ENCODE assay signal across 9 cellular contexts in genomic region chr12:6768385-6769002, GRCh38. TPM values are rescaled to one million over a fixed set of nuclear protein-coding genes. Genes with fewer than 3 reads are reported as not detected.
A peak's percentile ranks its signal among the peaks of the same experiment; 100 is the strongest.
DNase-seq lines count a peak whose midpoint lies in the region; ATAC-seq, FAIRE-seq and TF ChIP-seq lines count a peak whose summit lies in the region.
"Had no signal": no experiment of that assay in that cellular context is flagged by ENCODE, and none has a peak within 500 bp of the region (broad histone marks: within the 10 kb centered on the region; RNA-seq: fewer than 3 reads in every experiment).

No MANE protein-coding gene starts in this region.

- peaks cover 0 to 4% of the 10 kb centered on the region in 2 donors for H3K36me3 ChIP-seq in kidney (ENCODE audit: control insufficient read depth in 1 of 2, insufficient read depth in 2 of 2, low read length in 2 of 2)
- peaks cover 19% of the 10 kb centered on the region for H3K36me3 ChIP-seq in suprapubic skin

- H3K4me1 Mint-ChIP-seq in T-helper 2 cell treated with Interferon-gamma antibody and Interleukin-4, amounts not matched to agents 5 μg/mL and 100 μg/mL, for 36 hours (ENCODE audit: low read depth): peaks cover 59% of the 10 kb centered on the region
- peaks cover 54% of the 10 kb centered on the region for H3K4me1 Mint-ChIP-seq in activated naive CD8-positive, alpha-beta T cell treated with anti-CD3 and anti-CD28 coated beads, Interleukin-2, amount 10 ng/mL, durations not matched to agents 7 days and 5 days

- H3K36me3 Mint-ChIP-seq in T-helper 2 cell treated with Interferon-gamma antibody and Interleukin-4, amounts not matched to agents 5 μg/mL and 100 μg/mL, for 36 hours (ENCODE audit: low read depth): peaks cover 1% of the 10 kb centered on the region
- H3K36me3 Mint-ChIP-seq in activated naive CD8-positive, alpha-beta T cell treated with anti-CD3 and anti-CD28 coated beads, Interleukin-2, amount 10 ng/mL, durations not matched to agents 7 days and 5 days: peaks cover 9% of the 10 kb centered on the region

- H3K9me3 Mint-ChIP-seq in T-helper 2 cell treated with Interferon-gamma antibody and Interleukin-4, amounts not matched to agents 5 μg/mL and 100 μg/mL, for 36 hours: no peaks in the 10 kb centered on the region
- no peaks in the 10 kb centered on the region for H3K9me3 Mint-ChIP-seq in activated naive CD8-positive, alpha-beta T cell treated with anti-CD3 and anti-CD28 coated beads, Interleukin-2, amount 10 ng/mL, durations not matched to agents 7 days and 5 days

- DNase-seq in T-helper 2 cell treated with Interferon-gamma antibody and Interleukin-4, amounts not matched to agents 5 μg/mL and 100 μg/mL, for 36 hours (ENCODE audit: low spot score): no peak
- DNase-seq in T-helper 2 cell: no peak
- DNase-seq in activated naive CD8-positive, alpha-beta T cell treated with anti-CD3 and anti-CD28 coated beads, Interleukin-2, amount 10 ng/mL, durations not matched to agents 7 days and 5 days: no peak
- no peak for DNase-seq in kidney
- no peak for DNase-seq in suprapubic skin (ENCODE audit: low spot score in 2 of 2)
- DNase-seq in NK-92 (lab: John Stamatoyannopoulos, UW; ENCODE audit: unreplicated experiment): no peak
- no peak for DNase-seq in SKM-1 treated with dmso at 0.1 percent for 144 hours (lab: John Stamatoyannopoulos, UW; ENCODE audit: unreplicated experiment)

- H3K27ac Mint-ChIP-seq in T-helper 2 cell treated with Interferon-gamma antibody and Interleukin-4, amounts not matched to agents 5 μg/mL and 100 μg/mL, for 36 hours: peak overlapping the region; percentile 26
- no peak overlapping the region for H3K27ac Mint-ChIP-seq in activated naive CD8-positive, alpha-beta T cell treated with anti-CD3 and anti-CD28 coated beads, Interleukin-2, amount 10 ng/mL, durations not matched to agents 7 days and 5 days

- H3K4me1 ChIP-seq in kidney (ENCODE audit: control insufficient read depth in 1 of 2, insufficient read depth in 1 of 2, low read depth in 1 of 2, low read length in 2 of 2) (peaks cover 22 to 30% of the 10 kb centered on the region in 2 donors), suprapubic skin (peaks cover 77% of the 10 kb centered on the region)

- whole genome bisulfite sequencing in suprapubic skin: 19% methylated on average over 4 of the region's 7 CpGs

- peak overlapping the region; percentile 88 for H3K4me3 Mint-ChIP-seq in T-helper 2 cell treated with Interferon-gamma antibody and Interleukin-4, amounts not matched to agents 5 μg/mL and 100 μg/mL, for 36 hours
- H3K4me3 Mint-ChIP-seq in activated naive CD8-positive, alpha-beta T cell treated with anti-CD3 and anti-CD28 coated beads, Interleukin-2, amount 10 ng/mL, durations not matched to agents 7 days and 5 days: peak overlapping the region; percentile 16

- H3K27ac ChIP-seq in kidney (ENCODE audit: low read depth in 2 of 2, low read length in 2 of 2): peak overlapping the region in 1 of 2 donors; percentile 81
- no peak overlapping the region for H3K27ac ChIP-seq in suprapubic skin

- H3K9me3 ChIP-seq in kidney (ENCODE audit: control insufficient read depth in 1 of 2, low read length in 2 of 2) (no peaks in the 10 kb centered on the region), suprapubic skin (no peaks in the 10 kb centered on the region)

- TF ChIP-seq POLR2A in suprapubic skin (IDR thresholded peaks at IDR 0.05): no peak

- peak overlapping the region; percentile 65 to 91 for H3K4me3 ChIP-seq in kidney (ENCODE audit: low read length in 2 of 2)
- peak overlapping the region; percentile 79 for H3K4me3 ChIP-seq in suprapubic skin

- intact Hi-C loops in kidney (cut with DNase I): no loop called here

- ATAC-seq in activated naive CD8-positive, alpha-beta T cell treated with anti-CD3 and anti-CD28 coated beads, Interleukin-2, amount 10 ng/mL, durations not matched to agents 7 days and 5 days (ENCODE audit: low read depth): no peak
- no peak for ATAC-seq in GM21723 (IDR thresholded peaks at IDR 0.05; ENCODE audit: unreplicated experiment)

- POLR2A ChIA-PET in activated naive CD8-positive, alpha-beta T cell treated with anti-CD3 and anti-CD28 coated beads, Interleukin-2, amount 10 ng/mL, durations not matched to agents 7 days and 5 days (lab: Charles Lee): interaction anchor here (3.3 kb wide), 1 partner anchor 15 kb away, joined by 32 read pairs; the partner anchor contains the start of gene MLF2

- H3K27me3 ChIP-seq in suprapubic skin: no peaks in the 10 kb centered on the region

- peaks cover 9% of the 10 kb centered on the region for H3K27me3 Mint-ChIP-seq in T-helper 2 cell treated with Interferon-gamma antibody and Interleukin-4, amounts not matched to agents 5 μg/mL and 100 μg/mL, for 36 hours (ENCODE audit: low read depth)
- H3K27me3 Mint-ChIP-seq in activated naive CD8-positive, alpha-beta T cell treated with anti-CD3 and anti-CD28 coated beads, Interleukin-2, amount 10 ng/mL, durations not matched to agents 7 days and 5 days: peaks cover 35% of the 10 kb centered on the region

- TF ChIP-seq CTCF in kidney (IDR thresholded peaks at IDR 0.05; ENCODE audit: borderline replicate concordance, extremely low read depth, insufficient read depth) (no peak), suprapubic skin (IDR thresholded peaks at IDR 0.05) (no peak)

- peak overlapping the region; percentile 46 to 63 for H3K9ac ChIP-seq in kidney (ENCODE audit: low read length in 2 of 2)

- no peak for TF ChIP-seq EP300 in suprapubic skin (IDR thresholded peaks at IDR 0.05)

- FAIRE-seq in kidney (lab: Jason Lieb, UNC): no peak

RNA-seq across cellular contexts. Expression of gene PTMS, which starts 2.3 kb away (rescaled TPM):
- total RNA-seq in activated naive CD8-positive, alpha-beta T cell treated with anti-CD3 and anti-CD28 coated beads, Interleukin-2, amount 10 ng/mL, durations not matched to agents 7 days and 5 days: 10 to 100 TPM; 36.2 to 43.5 TPM
- total RNA-seq in kidney (269 TPM), suprapubic skin (100 to 1,000 TPM in 2 of 4 donors, 10 to 100 TPM in 2; 91.2 to 128 (median 99.8) TPM)
- polyA plus RNA-seq in kidney (ENCODE audit: insufficient read depth, low read depth, low replicate concordance): 590 TPM

RNA-seq across cellular contexts. Expression of gene LAG3, which starts 3.8 kb away (rescaled TPM):
- 10 to 100 TPM; 46.6 to 52.1 TPM for total RNA-seq in activated naive CD8-positive, alpha-beta T cell treated with anti-CD3 and anti-CD28 coated beads, Interleukin-2, amount 10 ng/mL, durations not matched to agents 7 days and 5 days
- 1.3 TPM for total RNA-seq in kidney
- polyA plus RNA-seq in kidney (ENCODE audit: insufficient read depth, low read depth, low replicate concordance): not detected
- 1 to 10 TPM in 1 of 4 donors, under 1 TPM in 1, not detected in 2; 0.60 to 1.4 TPM for total RNA-seq in suprapubic skin

RNA-seq across cellular contexts. Expression of gene MLF2, which starts 15.6 kb away (rescaled TPM):
- 100 to 1,000 TPM; 108 to 118 TPM for total RNA-seq in activated naive CD8-positive, alpha-beta T cell treated with anti-CD3 and anti-CD28 coated beads, Interleukin-2, amount 10 ng/mL, durations not matched to agents 7 days and 5 days
- total RNA-seq in kidney (141 TPM), suprapubic skin (100 to 1,000 TPM; 147 to 195 (median 180) TPM)
- polyA plus RNA-seq in kidney (ENCODE audit: insufficient read depth, low read depth, low replicate concordance): 289 TPM

RNA-seq across cellular contexts. Expression of gene CD4, which starts 20.8 kb away (rescaled TPM):
- total RNA-seq in activated naive CD8-positive, alpha-beta T cell treated with anti-CD3 and anti-CD28 coated beads, Interleukin-2, amount 10 ng/mL, durations not matched to agents 7 days and 5 days: 1 to 10 TPM; 2.6 to 3.0 TPM
- total RNA-seq in kidney (38.1 TPM), suprapubic skin (1 to 10 TPM; 2.5 to 5.4 (median 3.9) TPM)
- 12.2 TPM for polyA plus RNA-seq in kidney (ENCODE audit: insufficient read depth, low read depth, low replicate concordance)
- total RNA-seq: dermis microvascular lymphatic vessel endothelial cell had no signal

RNA-seq across cellular contexts. Expression of gene COPS7A, which starts 44.6 kb away (rescaled TPM):
- 10 to 100 TPM; 29.8 to 35.6 TPM for total RNA-seq in activated naive CD8-positive, alpha-beta T cell treated with anti-CD3 and anti-CD28 coated beads, Interleukin-2, amount 10 ng/mL, durations not matched to agents 7 days and 5 days
- total RNA-seq in kidney: 71.9 TPM
- polyA plus RNA-seq in kidney (ENCODE audit: insufficient read depth, low read depth, low replicate concordance): 94.1 TPM
- 10 to 100 TPM; 50.2 to 70.7 (median 66.6) TPM for total RNA-seq in suprapubic skin

Comparison
In these comparisons a context has a peak if more than half of its experiments do, and no peak if none do; other contexts are left out.
1. RNA of gene LAG3, which starts 3.8 kb away (total RNA-seq): 46.6 to 52.1 TPM in activated naive CD8-positive, alpha-beta T cell treated with anti-CD3 and anti-CD28 coated beads, Interleukin-2, amount 10 ng/mL, durations not matched to agents 7 days and 5 days; 1.3 TPM in kidney (single experiment) and 0.60 to 1.4 TPM in suprapubic skin; every median in the first group is over 10 times any median in the second.